In genomic region chr3:53796161-53796560, GRCh38 we compare ENCODE assay signal across 10 cellular contexts. TPM values are rescaled to one million over a fixed set of nuclear protein-coding genes. Genes with fewer than 3 reads are reported as not detected.
A peak's percentile ranks its signal among the peaks of the same experiment; 100 is the strongest.
DNase-seq lines count a peak whose midpoint lies in the region; ATAC-seq, FAIRE-seq and TF ChIP-seq lines count a peak whose summit lies in the region.
"Had no signal": no experiment of that assay in that cellular context is flagged by ENCODE, and none has a peak within 500 bp of the region (broad histone marks: within the 10 kb centered on the region; RNA-seq: fewer than 3 reads in every experiment).

No MANE protein-coding gene starts in this region.

- H3K4me1 ChIP-seq in lower lobe of right lung: no peaks in the 10 kb centered on the region
- no peaks in the 10 kb centered on the region for H3K4me1 ChIP-seq in tibial artery

- H3K4me3 ChIP-seq in lower lobe of right lung (no peak overlapping the region), tibial artery (no peak overlapping the region)

- no peaks in the 10 kb centered on the region for H3K36me3 ChIP-seq in lower lobe of right lung
- H3K36me3 ChIP-seq in tibial artery: no peaks in the 10 kb centered on the region

- H3K27me3 ChIP-seq in lower lobe of right lung (ENCODE audit: low read depth) (no peaks in the 10 kb centered on the region), tibial artery (peaks cover 0 to 2% of the 10 kb centered on the region in 2 donors)

- DNase-seq in D341Med (ENCODE audit: low spot score): peak; percentile 63
- DNase-seq in NCI-H2171 treated with DMSO at 0.1 percent for 48 hours (lab: John Stamatoyannopoulos, UW): peak; percentile 55
- DNase-seq in cerebellar cortex (ENCODE audit: low spot score): peak; percentile 97
- DNase-seq in lower lobe of right lung: no peak
- no peak for DNase-seq in GDM1 (lab: John Stamatoyannopoulos, UW)
- no peak for DNase-seq in tibial artery
- no peak for DNase-seq in GM12891 (ENCODE audit: insufficient read length, low spot score)
- DNase-seq: activated T-cell treated with anti-CD3 and anti-CD28 coated beads for 4 hours had no signal

- no peak for TF ChIP-seq POLR2A in GM12891 (IDR thresholded peaks at IDR 0.05; ENCODE audit: low read depth, low read length)

- no peaks in the 10 kb centered on the region for H3K9me3 ChIP-seq in lower lobe of right lung
- no peaks in the 10 kb centered on the region for H3K9me3 ChIP-seq in tibial artery

- H3K27ac ChIP-seq in lower lobe of right lung: no peak overlapping the region
- H3K27ac ChIP-seq in tibial artery: no peak overlapping the region
- H3K27ac ChIP-seq: RWPE1 had no signal

- ATAC-seq in lower lobe of right lung (peak; percentile 54 to 60), GM18858 (IDR thresholded peaks at IDR 0.05; ENCODE audit: unreplicated experiment) (no peak)

- no peak for TF ChIP-seq CTCF in lower lobe of right lung (IDR thresholded peaks at IDR 0.05)
- TF ChIP-seq CTCF in tibial artery (IDR thresholded peaks at IDR 0.05): no peak

- FAIRE-seq in GM12891 (lab: Jason Lieb, UNC): no peak

- intact Hi-C loops in lower lobe of right lung (cut with DNase I) (no loop called here), tibial artery (cut with DNase I; ENCODE audit: low total_unique reads) (no loop called here)

TF ChIP-seq in GM12891, 5 proteins besides CTCF, POLR2A, EP300 and RAD21:
- TF ChIP-seq TAF1 (IDR thresholded peaks at IDR 0.05; ENCODE audit: low read depth, low read length) (no peak), PAX5 (IDR thresholded peaks at IDR 0.05; ENCODE audit: insufficient read depth, low read length, severe bottlenecking) (no peak), POU2F2 (IDR thresholded peaks at IDR 0.05; ENCODE audit: low read depth, low read length) (no peak), POLR2AphosphoS5 (IDR thresholded peaks at IDR 0.05; ENCODE audit: low read depth, low read length) (no peak), SPI1 (IDR thresholded peaks at IDR 0.05; ENCODE audit: low read depth, low read length) (no peak)

RNA-seq across cellular contexts. Expression of gene CHDH, which starts 50.1 kb away (rescaled TPM):
- 17.3 TPM for total RNA-seq in lower lobe of right lung
- polyA plus RNA-seq in GM12891 (2012; ENCODE audit: low read depth, missing spikeins): 7.3 TPM

RNA-seq across cellular contexts. Expression of gene IL17RB, which starts 50.2 kb away (rescaled TPM):
- total RNA-seq in lower lobe of right lung: 18.4 TPM
- 8.4 TPM for polyA plus RNA-seq in GM12891 (2012; ENCODE audit: low read depth, missing spikeins)

Comparison
In these comparisons a context has a peak if more than half of its experiments do, and no peak if none do; other contexts are left out.
1. DNase-seq: peak in D341Med (single experiment), NCI-H2171 treated with DMSO at 0.1 percent for 48 hours (single experiment) and cerebellar cortex (single experiment); none in lower lobe of right lung (single experiment), GDM1 (single experiment), tibial artery (0 of 2) and GM12891 (single experiment).